ENCODE assay signal across 2 cellular contexts in genomic region chr2:176128172-176129012, GRCh38.
A peak's percentile ranks its signal among the peaks of the same experiment; 100 is the strongest.
TF ChIP-seq lines count a peak whose summit lies in the region.

No MANE protein-coding gene starts in this region.

TF ChIP-seq in IMR-90, 13 proteins besides CTCF, POLR2A, EP300 and RAD21:
- no peak for TF ChIP-seq ELK1 (IDR thresholded peaks at IDR 0.05; ENCODE audit: borderline replicate concordance, low read depth, low read length)
- TF ChIP-seq BHLHE40 (IDR thresholded peaks at IDR 0.05; ENCODE audit: low read depth, low read length): no peak
- TF ChIP-seq NFE2L2 (IDR thresholded peaks at IDR 0.05; ENCODE audit: low read depth, low read length): no peak
- no peak for TF ChIP-seq RCOR1 (IDR thresholded peaks at IDR 0.05; ENCODE audit: insufficient replicate concordance, low read length)
- TF ChIP-seq FOS (IDR thresholded peaks at IDR 0.05; ENCODE audit: low read depth, low read length): no peak
- no peak for TF ChIP-seq USF2 (IDR thresholded peaks at IDR 0.05; ENCODE audit: low read depth, low read length)
- TF ChIP-seq RFX5 (IDR thresholded peaks at IDR 0.05; ENCODE audit: low read depth, low read length): no peak
- TF ChIP-seq CHD1 (IDR thresholded peaks at IDR 0.05; ENCODE audit: low read depth, low read length): no peak
- TF ChIP-seq CEBPB (IDR thresholded peaks at IDR 0.05; ENCODE audit: low read depth, low read length): no peak
- no peak for TF ChIP-seq MAZ (IDR thresholded peaks at IDR 0.05; ENCODE audit: borderline replicate concordance, low read depth, low read length)
- TF ChIP-seq MXI1 (IDR thresholded peaks at IDR 0.05; ENCODE audit: borderline replicate concordance, low read depth, low read length): no peak
- no peak for TF ChIP-seq SMC3 (IDR thresholded peaks at IDR 0.05; ENCODE audit: low read depth, low read length)
- no peak for TF ChIP-seq MAFK (IDR thresholded peaks at IDR 0.05; ENCODE audit: low read depth, low read length)

TF ChIP-seq in K562, 482 proteins besides CTCF, POLR2A, EP300 and RAD21:
- no peak for TF ChIP-seq XRCC3 (IDR thresholded peaks at IDR 0.05)
- TF ChIP-seq CBX8 (IDR thresholded peaks at IDR 0.05; ENCODE audit: borderline replicate concordance, extremely low read depth, low read depth, low read length, poor library complexity, severe bottlenecking): peak; percentile 0
- TF ChIP-seq CBX2 (IDR thresholded peaks at IDR 0.05; ENCODE audit: insufficient read depth, low read length, poor library complexity, severe bottlenecking): peak; percentile 62
- TF ChIP-seq RNF2 (IDR thresholded peaks at IDR 0.05): 0 out of 2 replicates have a peak, but pooled peaks have one; percentile 16
